ENCODE assay signal across 16 cellular contexts in genomic region chr7:120793213-120793936, GRCh38.
"Had no signal": no experiment of that assay in that cellular context is flagged by ENCODE, and none has a peak within 500 bp of the region (broad histone marks: within the 10 kb centered on the region; RNA-seq: fewer than 3 reads in every experiment).

No MANE protein-coding gene starts in this region.

- H3K9me3 Mint-ChIP-seq: natural killer cell treated with Interleukin-12 subunit alpha and Interleukin-12 subunit beta and Interleukin-15 and Interleukin-18, amount 100 ng/mL, for 72 hours; stimulated activated effector memory CD8-positive, alpha-beta T cell treated with anti-CD3 and anti-CD28 coated beads, Interleukin-12 subunit alpha, Interleukin-12 subunit beta, amount 100 ng/mL, for 72 hours had no signal

- ATAC-seq: natural killer cell treated with Interleukin-12 subunit alpha and Interleukin-12 subunit beta and Interleukin-15 and Interleukin-18, amount 100 ng/mL, for 72 hours; stimulated activated effector memory CD8-positive, alpha-beta T cell treated with anti-CD3 and anti-CD28 coated beads, Interleukin-12 subunit alpha, Interleukin-12 subunit beta, amount 100 ng/mL, for 72 hours; stimulated activated naive CD8-positive, alpha-beta T cell treated with anti-CD3 and anti-CD28 coated beads, Interleukin-15, Interleukin-2, amounts not matched to agents 100 U/mL and 50 U/mL, for 24 hours had no signal

- H3K36me3 Mint-ChIP-seq: natural killer cell treated with Interleukin-12 subunit alpha and Interleukin-12 subunit beta and Interleukin-15 and Interleukin-18, amount 100 ng/mL, for 72 hours; stimulated activated effector memory CD8-positive, alpha-beta T cell treated with anti-CD3 and anti-CD28 coated beads, Interleukin-12 subunit alpha, Interleukin-12 subunit beta, amount 100 ng/mL, for 72 hours had no signal

- DNase-seq: effector CD4-positive, alpha-beta T cell; endodermal cell; heart right ventricle; hypothalamus; left ventricle myocardium inferior; midbrain; occipital lobe; retina; right lobe of liver; stimulated activated CD4-positive, alpha-beta T cell treated with anti-CD3 and anti-CD28 coated beads, Interleukin-4, amount 100 ng/mL, for 1 hour; stimulated activated CD8-positive, alpha-beta memory T cell treated with anti-CD3 and anti-CD28 coated beads, Interleukin-4, amount 100 ng/mL, for 48 hours; stimulated activated naive CD8-positive, alpha-beta T cell treated with anti-CD3 and anti-CD28 coated beads, Interleukin-15, Interleukin-2, amounts not matched to agents 100 U/mL and 50 U/mL, for 24 hours; tibial artery; upper lobe of left lung had no signal

- H3K4me1 Mint-ChIP-seq: stimulated activated effector memory CD8-positive, alpha-beta T cell treated with anti-CD3 and anti-CD28 coated beads, Interleukin-12 subunit alpha, Interleukin-12 subunit beta, amount 100 ng/mL, for 72 hours had no signal

- H3K27ac Mint-ChIP-seq: natural killer cell treated with Interleukin-12 subunit alpha and Interleukin-12 subunit beta and Interleukin-15 and Interleukin-18, amount 100 ng/mL, for 72 hours; stimulated activated effector memory CD8-positive, alpha-beta T cell treated with anti-CD3 and anti-CD28 coated beads, Interleukin-12 subunit alpha, Interleukin-12 subunit beta, amount 100 ng/mL, for 72 hours had no signal

- H3K4me3 Mint-ChIP-seq: endodermal cell; natural killer cell treated with Interleukin-12 subunit alpha and Interleukin-12 subunit beta and Interleukin-15 and Interleukin-18, amount 100 ng/mL, for 72 hours; stimulated activated effector memory CD8-positive, alpha-beta T cell treated with anti-CD3 and anti-CD28 coated beads, Interleukin-12 subunit alpha, Interleukin-12 subunit beta, amount 100 ng/mL, for 72 hours had no signal
